ENCODE assay signal across 1 cellular context in the genomic region with DNA sequence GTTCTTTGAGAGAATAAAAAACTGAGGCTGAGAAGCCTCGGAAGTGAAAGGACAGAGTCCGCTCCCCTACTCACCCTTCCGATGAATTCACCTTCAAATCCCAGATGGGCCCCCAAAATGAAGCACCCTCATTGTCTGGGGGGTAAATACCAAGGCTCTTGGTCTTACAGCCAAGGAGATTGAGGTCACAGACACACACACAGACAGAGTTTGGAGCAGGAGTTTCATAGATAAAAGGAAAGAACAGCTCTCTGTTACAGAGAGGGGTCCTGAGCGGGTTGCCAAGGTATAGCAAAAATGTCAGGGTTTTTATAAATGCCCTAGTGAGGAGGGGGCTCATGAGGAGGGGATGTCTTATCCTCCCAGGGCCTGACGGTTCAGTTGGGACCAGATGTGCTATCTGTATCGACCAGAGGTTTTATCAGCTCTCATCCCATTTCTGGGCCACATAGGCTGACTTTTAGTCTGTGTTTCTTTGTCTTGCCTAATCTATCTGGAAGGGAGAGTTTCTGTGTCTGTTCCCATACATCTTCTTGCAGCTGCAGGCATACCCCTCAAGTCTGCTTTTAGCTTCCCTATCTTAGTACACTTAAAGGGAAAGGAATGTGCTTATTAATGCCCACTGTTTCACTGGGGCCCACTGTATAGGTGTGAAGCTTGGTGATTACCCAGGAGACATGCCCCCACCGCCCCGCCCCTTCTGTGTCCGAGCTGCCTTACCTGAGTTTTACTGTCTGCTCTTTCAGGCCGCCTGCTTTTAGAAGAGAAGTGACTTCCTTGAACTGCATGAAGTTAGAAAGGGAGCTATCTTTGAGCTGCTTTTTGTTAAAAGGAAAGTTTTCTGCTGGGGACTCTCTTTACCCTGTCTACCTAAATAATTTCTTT.
TF ChIP-seq lines count a peak whose summit lies in the region.

No MANE protein-coding gene starts in this region.

TF ChIP-seq in K562, 482 proteins besides CTCF, POLR2A, EP300 and RAD21 (continued from another document):
- TF ChIP-seq, protein P1, sequence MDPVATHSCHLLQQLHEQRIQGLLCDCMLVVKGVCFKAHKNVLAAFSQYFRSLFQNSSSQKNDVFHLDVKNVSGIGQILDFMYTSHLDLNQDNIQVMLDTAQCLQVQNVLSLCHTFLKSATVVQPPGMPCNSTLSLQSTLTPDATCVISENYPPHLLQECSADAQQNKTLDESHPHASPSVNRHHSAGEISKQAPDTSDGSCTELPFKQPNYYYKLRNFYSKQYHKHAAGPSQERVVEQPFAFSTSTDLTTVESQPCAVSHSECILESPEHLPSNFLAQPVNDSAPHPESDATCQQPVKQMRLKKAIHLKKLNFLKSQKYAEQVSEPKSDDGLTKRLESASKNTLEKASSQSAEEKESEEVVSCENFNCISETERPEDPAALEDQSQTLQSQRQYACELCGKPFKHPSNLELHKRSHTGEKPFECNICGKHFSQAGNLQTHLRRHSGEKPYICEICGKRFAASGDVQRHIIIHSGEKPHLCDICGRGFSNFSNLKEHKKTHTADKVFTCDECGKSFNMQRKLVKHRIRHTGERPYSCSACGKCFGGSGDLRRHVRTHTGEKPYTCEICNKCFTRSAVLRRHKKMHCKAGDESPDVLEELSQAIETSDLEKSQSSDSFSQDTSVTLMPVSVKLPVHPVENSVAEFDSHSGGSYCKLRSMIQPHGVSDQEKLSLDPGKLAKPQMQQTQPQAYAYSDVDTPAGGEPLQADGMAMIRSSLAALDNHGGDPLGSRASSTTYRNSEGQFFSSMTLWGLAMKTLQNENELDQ (CRISPR knock-in tag; IDR thresholded peaks at IDR 0.05; ENCODE audit: borderline replicate concordance) = no peak
- TF ChIP-seq ZNF165 (CRISPR knock-in tag; IDR thresholded peaks at IDR 0.05; ENCODE audit: borderline replicate concordance) = no peak
- no peak for TF ChIP-seq NEUROD1 (IDR thresholded peaks at IDR 0.05; ENCODE audit: borderline replicate concordance, low read depth, low read length, partially characterized antibody)
- no peak for TF ChIP-seq RAD51 (IDR thresholded peaks at IDR 0.05; ENCODE audit: borderline replicate concordance, low read depth)
- TF ChIP-seq SRSF9 (IDR thresholded peaks at IDR 0.05; ENCODE audit: borderline replicate concordance, low read depth, low read length) = no peak
- TF ChIP-seq ZC3H11A (IDR thresholded peaks at IDR 0.05; ENCODE audit: low read depth, low read length) = no peak
- TF ChIP-seq ZNF584 (CRISPR knock-in tag; IDR thresholded peaks at IDR 0.05; ENCODE audit: low read depth) = no peak
- TF ChIP-seq, protein P2, sequence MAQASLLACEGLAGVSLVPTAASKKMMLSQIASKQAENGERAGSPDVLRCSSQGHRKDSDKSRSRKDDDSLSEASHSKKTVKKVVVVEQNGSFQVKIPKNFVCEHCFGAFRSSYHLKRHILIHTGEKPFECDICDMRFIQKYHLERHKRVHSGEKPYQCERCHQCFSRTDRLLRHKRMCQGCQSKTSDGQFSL (CRISPR knock-in tag; IDR thresholded peaks at IDR 0.05) = no peak
- TF ChIP-seq, protein P2 (tag; IDR thresholded peaks at IDR 0.05) = no peak
- TF ChIP-seq, protein P3, sequence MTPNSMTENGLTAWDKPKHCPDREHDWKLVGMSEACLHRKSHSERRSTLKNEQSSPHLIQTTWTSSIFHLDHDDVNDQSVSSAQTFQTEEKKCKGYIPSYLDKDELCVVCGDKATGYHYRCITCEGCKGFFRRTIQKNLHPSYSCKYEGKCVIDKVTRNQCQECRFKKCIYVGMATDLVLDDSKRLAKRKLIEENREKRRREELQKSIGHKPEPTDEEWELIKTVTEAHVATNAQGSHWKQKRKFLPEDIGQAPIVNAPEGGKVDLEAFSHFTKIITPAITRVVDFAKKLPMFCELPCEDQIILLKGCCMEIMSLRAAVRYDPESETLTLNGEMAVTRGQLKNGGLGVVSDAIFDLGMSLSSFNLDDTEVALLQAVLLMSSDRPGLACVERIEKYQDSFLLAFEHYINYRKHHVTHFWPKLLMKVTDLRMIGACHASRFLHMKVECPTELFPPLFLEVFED (CRISPR knock-in tag; conservative IDR thresholded peaks at IDR 0.05) = no peak
- TF ChIP-seq ILK (tag; IDR thresholded peaks at IDR 0.05; ENCODE audit: borderline replicate concordance, low read depth) = no peak
- no peak for TF ChIP-seq ZNF23 (CRISPR knock-in tag; IDR thresholded peaks at IDR 0.05)
- TF ChIP-seq, protein P4, sequence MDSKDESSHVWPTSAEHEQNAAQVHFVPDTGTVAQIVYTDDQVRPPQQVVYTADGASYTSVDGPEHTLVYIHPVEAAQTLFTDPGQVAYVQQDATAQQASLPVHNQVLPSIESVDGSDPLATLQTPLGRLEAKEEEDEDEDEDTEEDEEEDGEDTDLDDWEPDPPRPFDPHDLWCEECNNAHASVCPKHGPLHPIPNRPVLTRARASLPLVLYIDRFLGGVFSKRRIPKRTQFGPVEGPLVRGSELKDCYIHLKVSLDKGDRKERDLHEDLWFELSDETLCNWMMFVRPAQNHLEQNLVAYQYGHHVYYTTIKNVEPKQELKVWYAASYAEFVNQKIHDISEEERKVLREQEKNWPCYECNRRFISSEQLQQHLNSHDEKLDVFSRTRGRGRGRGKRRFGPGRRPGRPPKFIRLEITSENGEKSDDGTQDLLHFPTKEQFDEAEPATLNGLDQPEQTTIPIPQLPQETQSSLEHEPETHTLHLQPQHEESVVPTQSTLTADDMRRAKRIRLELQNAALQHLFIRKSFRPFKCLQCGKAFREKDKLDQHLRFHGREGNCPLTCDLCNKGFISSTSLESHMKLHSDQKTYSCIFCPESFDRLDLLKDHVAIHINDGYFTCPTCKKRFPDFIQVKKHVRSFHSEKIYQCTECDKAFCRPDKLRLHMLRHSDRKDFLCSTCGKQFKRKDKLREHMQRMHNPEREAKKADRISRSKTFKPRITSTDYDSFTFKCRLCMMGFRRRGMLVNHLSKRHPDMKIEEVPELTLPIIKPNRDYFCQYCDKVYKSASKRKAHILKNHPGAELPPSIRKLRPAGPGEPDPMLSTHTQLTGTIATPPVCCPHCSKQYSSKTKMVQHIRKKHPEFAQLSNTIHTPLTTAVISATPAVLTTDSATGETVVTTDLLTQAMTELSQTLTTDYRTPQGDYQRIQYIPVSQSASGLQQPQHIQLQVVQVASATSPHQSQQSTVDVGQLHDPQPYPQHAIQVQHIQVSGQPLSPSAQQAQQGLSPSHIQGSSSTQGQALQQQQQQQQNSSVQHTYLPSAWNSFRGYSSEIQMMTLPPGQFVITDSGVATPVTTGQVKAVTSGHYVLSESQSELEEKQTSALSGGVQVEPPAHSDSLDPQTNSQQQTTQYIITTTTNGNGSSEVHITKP (IDR thresholded peaks at IDR 0.05; ENCODE audit: partially characterized antibody) = peak; percentile 54
- TF ChIP-seq YBX1 (IDR thresholded peaks at IDR 0.05) = no peak
- TF ChIP-seq, protein P5, sequence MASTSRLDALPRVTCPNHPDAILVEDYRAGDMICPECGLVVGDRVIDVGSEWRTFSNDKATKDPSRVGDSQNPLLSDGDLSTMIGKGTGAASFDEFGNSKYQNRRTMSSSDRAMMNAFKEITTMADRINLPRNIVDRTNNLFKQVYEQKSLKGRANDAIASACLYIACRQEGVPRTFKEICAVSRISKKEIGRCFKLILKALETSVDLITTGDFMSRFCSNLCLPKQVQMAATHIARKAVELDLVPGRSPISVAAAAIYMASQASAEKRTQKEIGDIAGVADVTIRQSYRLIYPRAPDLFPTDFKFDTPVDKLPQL (IDR thresholded peaks at IDR 0.05; ENCODE audit: extremely low read depth, insufficient read length) = no peak
- TF ChIP-seq KLF6 (CRISPR knock-in tag; IDR thresholded peaks at IDR 0.05; ENCODE audit: borderline replicate concordance) = no peak
- TF ChIP-seq ZBTB8A (IDR thresholded peaks at IDR 0.05; ENCODE audit: partially characterized antibody) = no peak
- TF ChIP-seq CREM (IDR thresholded peaks at IDR 0.05; ENCODE audit: low read depth) = 0 out of 2 replicates have a peak, but pooled peaks have one; percentile 11
- peak; percentile 28; the same call in 1 of the 2 replicates for TF ChIP-seq ATF7 (IDR thresholded peaks at IDR 0.05)
- peak; percentile 86 for TF ChIP-seq KLF16 (IDR thresholded peaks at IDR 0.05)
- no peak for TF ChIP-seq CBX8 (IDR thresholded peaks at IDR 0.05; ENCODE audit: borderline replicate concordance, extremely low read depth, low read depth, low read length, poor library complexity, severe bottlenecking)
- TF ChIP-seq SPI1 (IDR thresholded peaks at IDR 0.05; ENCODE audit: borderline replicate concordance, low read depth, low read length) = no peak
- TF ChIP-seq ZNF644 (tag; IDR thresholded peaks at IDR 0.05; ENCODE audit: low read depth) = no peak
- TF ChIP-seq PRMT5 (CRISPR knock-in tag; IDR thresholded peaks at IDR 0.05) = no peak
- no peak for TF ChIP-seq DACH1 (IDR thresholded peaks at IDR 0.05; ENCODE audit: partially characterized antibody)
- no peak for TF ChIP-seq MAZ (CRISPR knock-in tag; conservative IDR thresholded peaks at IDR 0.05 in 1 of 2, IDR thresholded peaks at IDR 0.05 in 1 of 2)
- no peak for TF ChIP-seq KAT7 (CRISPR knock-in tag; IDR thresholded peaks at IDR 0.05; ENCODE audit: borderline replicate concordance)
- no peak for TF ChIP-seq RBM15 (IDR thresholded peaks at IDR 0.05; ENCODE audit: insufficient read depth, low read length)
- TF ChIP-seq KHSRP (IDR thresholded peaks at IDR 0.05) = no peak
- TF ChIP-seq SRSF1 (IDR thresholded peaks at IDR 0.05; ENCODE audit: low read depth, low read length) = no peak
- TF ChIP-seq ZFX (CRISPR knock-in tag; IDR thresholded peaks at IDR 0.05) = no peak
- TF ChIP-seq ZFP1 (CRISPR knock-in tag; IDR thresholded peaks at IDR 0.05) = no peak
- TF ChIP-seq CREB1 (IDR thresholded peaks at IDR 0.05) = peak; percentile 24; the same call in 1 of the 2 replicates
- no peak for TF ChIP-seq CREB1 (CRISPR knock-in tag; IDR thresholded peaks at IDR 0.05)
- TF ChIP-seq, protein P6, sequence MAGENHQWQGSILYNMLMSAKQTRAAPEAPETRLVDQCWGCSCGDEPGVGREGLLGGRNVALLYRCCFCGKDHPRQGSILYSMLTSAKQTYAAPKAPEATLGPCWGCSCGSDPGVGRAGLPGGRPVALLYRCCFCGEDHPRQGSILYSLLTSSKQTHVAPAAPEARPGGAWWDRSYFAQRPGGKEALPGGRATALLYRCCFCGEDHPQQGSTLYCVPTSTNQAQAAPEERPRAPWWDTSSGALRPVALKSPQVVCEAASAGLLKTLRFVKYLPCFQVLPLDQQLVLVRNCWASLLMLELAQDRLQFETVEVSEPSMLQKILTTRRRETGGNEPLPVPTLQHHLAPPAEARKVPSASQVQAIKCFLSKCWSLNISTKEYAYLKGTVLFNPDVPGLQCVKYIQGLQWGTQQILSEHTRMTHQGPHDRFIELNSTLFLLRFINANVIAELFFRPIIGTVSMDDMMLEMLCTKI (IDR thresholded peaks at IDR 0.05; ENCODE audit: partially characterized antibody) = no peak
- TF ChIP-seq PML (IDR thresholded peaks at IDR 0.05; ENCODE audit: low read length) = peak; percentile 86
- no peak for TF ChIP-seq HCFC1 (IDR thresholded peaks at IDR 0.05; ENCODE audit: low read depth, low read length)
- TF ChIP-seq FIP1L1 (IDR thresholded peaks at IDR 0.05; ENCODE audit: low read depth, low read length, poor library complexity, severe bottlenecking) = no peak
- no peak for TF ChIP-seq ZNF263 (CRISPR knock-in tag; IDR thresholded peaks at IDR 0.05; ENCODE audit: borderline replicate concordance)
- TF ChIP-seq RFX5 (IDR thresholded peaks at IDR 0.05; ENCODE audit: low read depth, low read length) = no peak
- no peak for TF ChIP-seq DNMT1 (IDR thresholded peaks at IDR 0.05)
- no peak for TF ChIP-seq RB1 (IDR thresholded peaks at IDR 0.05; ENCODE audit: low read depth)
- TF ChIP-seq, protein P7, sequence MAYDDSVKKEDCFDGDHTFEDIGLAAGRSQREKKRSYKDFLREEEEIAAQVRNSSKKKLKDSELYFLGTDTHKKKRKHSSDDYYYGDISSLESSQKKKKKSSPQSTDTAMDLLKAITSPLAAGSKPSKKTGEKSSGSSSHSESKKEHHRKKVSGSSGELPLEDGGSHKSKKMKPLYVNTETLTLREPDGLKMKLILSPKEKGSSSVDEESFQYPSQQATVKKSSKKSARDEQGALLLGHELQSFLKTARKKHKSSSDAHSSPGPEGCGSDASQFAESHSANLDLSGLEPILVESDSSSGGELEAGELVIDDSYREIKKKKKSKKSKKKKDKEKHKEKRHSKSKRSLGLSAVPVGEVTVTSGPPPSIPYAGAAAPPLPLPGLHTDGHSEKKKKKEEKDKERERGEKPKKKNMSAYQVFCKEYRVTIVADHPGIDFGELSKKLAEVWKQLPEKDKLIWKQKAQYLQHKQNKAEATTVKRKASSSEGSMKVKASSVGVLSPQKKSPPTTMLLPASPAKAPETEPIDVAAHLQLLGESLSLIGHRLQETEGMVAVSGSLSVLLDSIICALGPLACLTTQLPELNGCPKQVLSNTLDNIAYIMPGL (CRISPR knock-in tag; IDR thresholded peaks at IDR 0.05) = no peak
- no peak for TF ChIP-seq BMI1 (IDR thresholded peaks at IDR 0.05; ENCODE audit: low read length)
- TF ChIP-seq HDAC3 (IDR thresholded peaks at IDR 0.05; ENCODE audit: borderline replicate concordance, partially characterized antibody) = peak; percentile 44
- no peak for TF ChIP-seq RBM39 (optimal IDR thresholded peaks at IDR 0.05; ENCODE audit: low read depth, low read length)
- no peak for TF ChIP-seq KAT2B (IDR thresholded peaks at IDR 0.05; ENCODE audit: low read depth, low read length)
- no peak for TF ChIP-seq ZNF76 (CRISPR knock-in tag; IDR thresholded peaks at IDR 0.05; ENCODE audit: borderline replicate concordance)
- no peak for TF ChIP-seq TCF7 (IDR thresholded peaks at IDR 0.05; ENCODE audit: borderline replicate concordance)
- TF ChIP-seq, protein P8, sequence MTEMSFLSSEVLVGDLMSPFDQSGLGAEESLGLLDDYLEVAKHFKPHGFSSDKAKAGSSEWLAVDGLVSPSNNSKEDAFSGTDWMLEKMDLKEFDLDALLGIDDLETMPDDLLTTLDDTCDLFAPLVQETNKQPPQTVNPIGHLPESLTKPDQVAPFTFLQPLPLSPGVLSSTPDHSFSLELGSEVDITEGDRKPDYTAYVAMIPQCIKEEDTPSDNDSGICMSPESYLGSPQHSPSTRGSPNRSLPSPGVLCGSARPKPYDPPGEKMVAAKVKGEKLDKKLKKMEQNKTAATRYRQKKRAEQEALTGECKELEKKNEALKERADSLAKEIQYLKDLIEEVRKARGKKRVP (CRISPR knock-in tag; IDR thresholded peaks at IDR 0.05) = peak; percentile 65
- TF ChIP-seq BCL6 (CRISPR knock-in tag; IDR thresholded peaks at IDR 0.05) = no peak
- no peak for TF ChIP-seq ZKSCAN1 (IDR thresholded peaks at IDR 0.05; ENCODE audit: low read depth, low read length)
- TF ChIP-seq FOXP1 (CRISPR knock-in tag; IDR thresholded peaks at IDR 0.05) = no peak
- no peak for TF ChIP-seq GTF2E2 (tag; IDR thresholded peaks at IDR 0.05)
